In genomic region chr11:116687458-116688201, GRCh38 we compare ENCODE assay signal across 17 cellular contexts.
DNase-seq lines count a peak whose midpoint lies in the region; ATAC-seq and TF ChIP-seq lines count a peak whose summit lies in the region.
"Had no signal": no experiment of that assay in that cellular context is flagged by ENCODE, and none has a peak within 500 bp of the region (broad histone marks: within the 10 kb centered on the region; RNA-seq: fewer than 3 reads in every experiment).

No MANE protein-coding gene starts in this region.

- H3K27me3 ChIP-seq in GM23338 (ENCODE audit: insufficient read depth) = no peaks in the 10 kb centered on the region
- no peaks in the 10 kb centered on the region for H3K27me3 ChIP-seq in upper lobe of left lung

- no peaks in the 10 kb centered on the region for H3K36me3 ChIP-seq in GM23338 (ENCODE audit: insufficient read depth)
- no peaks in the 10 kb centered on the region for H3K36me3 ChIP-seq in upper lobe of left lung
- H3K36me3 ChIP-seq: tibial artery had no signal

- peaks cover 14% of the 10 kb centered on the region for H3K27me3 Mint-ChIP-seq in GM23338 (ENCODE audit: insufficient read depth, low read depth, poor library complexity)

- peak overlapping the region; percentile 72 for H3K4me2 ChIP-seq in GM23338

- peak overlapping the region; percentile 87 for H3K27ac ChIP-seq in GM23338 (ENCODE audit: low read depth)
- no peak overlapping the region for H3K27ac ChIP-seq in upper lobe of left lung
- H3K27ac ChIP-seq: tibial artery had no signal

- H3K9me3 Mint-ChIP-seq in GM23338 = peaks cover 14% of the 10 kb centered on the region; the same call in 2 of the 3 replicates

- peak; percentile 52 for DNase-seq in COLO668 (lab: John Stamatoyannopoulos, UW; ENCODE audit: unreplicated experiment)
- DNase-seq in GM23338 (ENCODE audit: low spot score) = peak; percentile 92
- DNase-seq in NCI-H82 treated with DMSO at 0.1 percent for 48 hours (lab: John Stamatoyannopoulos, UW; ENCODE audit: unreplicated experiment) = peak; percentile 38
- DNase-seq in iPS-NIHi11 (ENCODE audit: low spot score) = peak; percentile 89
- no peak for DNase-seq in anterior cingulate cortex (lab: John Stamatoyannopoulos, UW)
- no peak for DNase-seq in upper lobe of left lung
- DNase-seq: central memory CD4-positive, alpha-beta T cell; DND-41; left cardiac atrium; NCI-H1048; stimulated activated CD4-positive, alpha-beta T cell treated with anti-CD3 and anti-CD28 coated beads, Interleukin-1b, Interleukin-23, amount 100 ng/mL, for 48 hours had no signal

- WGBS in upper lobe of left lung, 2 donors = 44 to 59% methylated on average over 3 to 6 of the region's 6 CpGs

- H3K79me2 ChIP-seq in GM23338 (replicated peaks; ENCODE audit: insufficient read depth) = no peaks in the 10 kb centered on the region

- no peaks in the 10 kb centered on the region for H3F3A ChIP-seq in GM23338 (replicated peaks; ENCODE audit: low read depth)

- no peaks in the 10 kb centered on the region for H4K20me1 ChIP-seq in GM23338 (replicated peaks; ENCODE audit: insufficient read depth)

- H3K4me3 Mint-ChIP-seq in GM23338 = peak overlapping the region; percentile 57
- H3K4me3 Mint-ChIP-seq: activated naive CD8-positive, alpha-beta T cell; IgD-negative memory B cell had no signal

- no peak for TF ChIP-seq EP300 in upper lobe of left lung (IDR thresholded peaks at IDR 0.05)

- no peaks in the 10 kb centered on the region for H3K9me2 ChIP-seq in GM23338 (ENCODE audit: insufficient read depth)

- H3K27ac Mint-ChIP-seq in GM23338 = peak overlapping the region; percentile 93
- H3K27ac Mint-ChIP-seq: activated naive CD8-positive, alpha-beta T cell had no signal

- H3K4me3 ChIP-seq in GM23338 = peak overlapping the region; percentile 38; the same call in 1 of the 2 replicates
- H3K4me3 ChIP-seq in upper lobe of left lung = no peak overlapping the region
- H3K4me3 ChIP-seq: GM12878, tibial artery had no signal

- TF ChIP-seq POLR2A in upper lobe of left lung (IDR thresholded peaks at IDR 0.05) = no peak

- ATAC-seq in GM23338 (peak; percentile 83), GM18907 (IDR thresholded peaks at IDR 0.05; ENCODE audit: unreplicated experiment) (no peak), GM18517 (IDR thresholded peaks at IDR 0.05; ENCODE audit: unreplicated experiment) (no peak), upper lobe of left lung (ENCODE audit: low FRiP score in 2 of 2) (no peak)
- ATAC-seq: GM12878, left cardiac atrium had no signal

- H3K9me3 ChIP-seq in upper lobe of left lung = peaks cover 0 to 4% (median 0%) of the 10 kb centered on the region in 4 donors
- H3K9me3 ChIP-seq: tibial artery had no signal

- H3K36me3 Mint-ChIP-seq in GM23338 (ENCODE audit: low read depth) = peaks cover 10% of the 10 kb centered on the region
- H3K36me3 Mint-ChIP-seq: activated naive CD8-positive, alpha-beta T cell; IgD-negative memory B cell had no signal

- H3K4me1 Mint-ChIP-seq in GM23338 = peaks cover 29% of the 10 kb centered on the region
- H3K4me1 Mint-ChIP-seq: IgD-negative memory B cell had no signal

- peaks cover 29% of the 10 kb centered on the region for H3K4me1 ChIP-seq in GM23338 (ENCODE audit: insufficient read depth)
- H3K4me1 ChIP-seq in upper lobe of left lung = peaks cover 0 to 3% (median 0%) of the 10 kb centered on the region in 4 donors
- H3K4me1 ChIP-seq: tibial artery had no signal

- TF ChIP-seq CTCF in GM23338 (conservative IDR thresholded peaks at IDR 0.05; ENCODE audit: low read depth in 2 of 2) (no peak), upper lobe of left lung (IDR thresholded peaks at IDR 0.05) (no peak)

- peak overlapping the region; percentile 95; the same call in 1 of the 2 replicates for H2AFZ ChIP-seq in GM23338

TF ChIP-seq in GM23338, 12 proteins besides CTCF, POLR2A, EP300 and RAD21 (continues in another document):
- TF ChIP-seq EZH2 (IDR thresholded peaks at IDR 0.05; ENCODE audit: low read depth, unreplicated experiment) = no peak
- no peak for TF ChIP-seq STAT1 (IDR thresholded peaks at IDR 0.05; ENCODE audit: unreplicated experiment)
- TF ChIP-seq POLR2AphosphoS5 (IDR thresholded peaks at IDR 0.05; ENCODE audit: low read depth) = peak; percentile 12; the same call in 1 of the 2 replicates
- peak; percentile 34; the same call in 1 of the 2 replicates for TF ChIP-seq CREB1 (CRISPR knock-in tag; IDR thresholded peaks at IDR 0.05; ENCODE audit: low read depth)
- TF ChIP-seq, protein P1, sequence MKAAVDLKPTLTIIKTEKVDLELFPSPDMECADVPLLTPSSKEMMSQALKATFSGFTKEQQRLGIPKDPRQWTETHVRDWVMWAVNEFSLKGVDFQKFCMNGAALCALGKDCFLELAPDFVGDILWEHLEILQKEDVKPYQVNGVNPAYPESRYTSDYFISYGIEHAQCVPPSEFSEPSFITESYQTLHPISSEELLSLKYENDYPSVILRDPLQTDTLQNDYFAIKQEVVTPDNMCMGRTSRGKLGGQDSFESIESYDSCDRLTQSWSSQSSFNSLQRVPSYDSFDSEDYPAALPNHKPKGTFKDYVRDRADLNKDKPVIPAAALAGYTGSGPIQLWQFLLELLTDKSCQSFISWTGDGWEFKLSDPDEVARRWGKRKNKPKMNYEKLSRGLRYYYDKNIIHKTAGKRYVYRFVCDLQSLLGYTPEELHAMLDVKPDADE (IDR thresholded peaks at IDR 0.05) = 0 out of 2 replicates have a peak, but pooled peaks have one; percentile 12
- TF ChIP-seq ZNF114 (CRISPR knock-in tag; IDR thresholded peaks at IDR 0.05) = 0 out of 2 replicates have a peak, but pooled peaks have one; percentile 16
- TF ChIP-seq, protein P2, sequence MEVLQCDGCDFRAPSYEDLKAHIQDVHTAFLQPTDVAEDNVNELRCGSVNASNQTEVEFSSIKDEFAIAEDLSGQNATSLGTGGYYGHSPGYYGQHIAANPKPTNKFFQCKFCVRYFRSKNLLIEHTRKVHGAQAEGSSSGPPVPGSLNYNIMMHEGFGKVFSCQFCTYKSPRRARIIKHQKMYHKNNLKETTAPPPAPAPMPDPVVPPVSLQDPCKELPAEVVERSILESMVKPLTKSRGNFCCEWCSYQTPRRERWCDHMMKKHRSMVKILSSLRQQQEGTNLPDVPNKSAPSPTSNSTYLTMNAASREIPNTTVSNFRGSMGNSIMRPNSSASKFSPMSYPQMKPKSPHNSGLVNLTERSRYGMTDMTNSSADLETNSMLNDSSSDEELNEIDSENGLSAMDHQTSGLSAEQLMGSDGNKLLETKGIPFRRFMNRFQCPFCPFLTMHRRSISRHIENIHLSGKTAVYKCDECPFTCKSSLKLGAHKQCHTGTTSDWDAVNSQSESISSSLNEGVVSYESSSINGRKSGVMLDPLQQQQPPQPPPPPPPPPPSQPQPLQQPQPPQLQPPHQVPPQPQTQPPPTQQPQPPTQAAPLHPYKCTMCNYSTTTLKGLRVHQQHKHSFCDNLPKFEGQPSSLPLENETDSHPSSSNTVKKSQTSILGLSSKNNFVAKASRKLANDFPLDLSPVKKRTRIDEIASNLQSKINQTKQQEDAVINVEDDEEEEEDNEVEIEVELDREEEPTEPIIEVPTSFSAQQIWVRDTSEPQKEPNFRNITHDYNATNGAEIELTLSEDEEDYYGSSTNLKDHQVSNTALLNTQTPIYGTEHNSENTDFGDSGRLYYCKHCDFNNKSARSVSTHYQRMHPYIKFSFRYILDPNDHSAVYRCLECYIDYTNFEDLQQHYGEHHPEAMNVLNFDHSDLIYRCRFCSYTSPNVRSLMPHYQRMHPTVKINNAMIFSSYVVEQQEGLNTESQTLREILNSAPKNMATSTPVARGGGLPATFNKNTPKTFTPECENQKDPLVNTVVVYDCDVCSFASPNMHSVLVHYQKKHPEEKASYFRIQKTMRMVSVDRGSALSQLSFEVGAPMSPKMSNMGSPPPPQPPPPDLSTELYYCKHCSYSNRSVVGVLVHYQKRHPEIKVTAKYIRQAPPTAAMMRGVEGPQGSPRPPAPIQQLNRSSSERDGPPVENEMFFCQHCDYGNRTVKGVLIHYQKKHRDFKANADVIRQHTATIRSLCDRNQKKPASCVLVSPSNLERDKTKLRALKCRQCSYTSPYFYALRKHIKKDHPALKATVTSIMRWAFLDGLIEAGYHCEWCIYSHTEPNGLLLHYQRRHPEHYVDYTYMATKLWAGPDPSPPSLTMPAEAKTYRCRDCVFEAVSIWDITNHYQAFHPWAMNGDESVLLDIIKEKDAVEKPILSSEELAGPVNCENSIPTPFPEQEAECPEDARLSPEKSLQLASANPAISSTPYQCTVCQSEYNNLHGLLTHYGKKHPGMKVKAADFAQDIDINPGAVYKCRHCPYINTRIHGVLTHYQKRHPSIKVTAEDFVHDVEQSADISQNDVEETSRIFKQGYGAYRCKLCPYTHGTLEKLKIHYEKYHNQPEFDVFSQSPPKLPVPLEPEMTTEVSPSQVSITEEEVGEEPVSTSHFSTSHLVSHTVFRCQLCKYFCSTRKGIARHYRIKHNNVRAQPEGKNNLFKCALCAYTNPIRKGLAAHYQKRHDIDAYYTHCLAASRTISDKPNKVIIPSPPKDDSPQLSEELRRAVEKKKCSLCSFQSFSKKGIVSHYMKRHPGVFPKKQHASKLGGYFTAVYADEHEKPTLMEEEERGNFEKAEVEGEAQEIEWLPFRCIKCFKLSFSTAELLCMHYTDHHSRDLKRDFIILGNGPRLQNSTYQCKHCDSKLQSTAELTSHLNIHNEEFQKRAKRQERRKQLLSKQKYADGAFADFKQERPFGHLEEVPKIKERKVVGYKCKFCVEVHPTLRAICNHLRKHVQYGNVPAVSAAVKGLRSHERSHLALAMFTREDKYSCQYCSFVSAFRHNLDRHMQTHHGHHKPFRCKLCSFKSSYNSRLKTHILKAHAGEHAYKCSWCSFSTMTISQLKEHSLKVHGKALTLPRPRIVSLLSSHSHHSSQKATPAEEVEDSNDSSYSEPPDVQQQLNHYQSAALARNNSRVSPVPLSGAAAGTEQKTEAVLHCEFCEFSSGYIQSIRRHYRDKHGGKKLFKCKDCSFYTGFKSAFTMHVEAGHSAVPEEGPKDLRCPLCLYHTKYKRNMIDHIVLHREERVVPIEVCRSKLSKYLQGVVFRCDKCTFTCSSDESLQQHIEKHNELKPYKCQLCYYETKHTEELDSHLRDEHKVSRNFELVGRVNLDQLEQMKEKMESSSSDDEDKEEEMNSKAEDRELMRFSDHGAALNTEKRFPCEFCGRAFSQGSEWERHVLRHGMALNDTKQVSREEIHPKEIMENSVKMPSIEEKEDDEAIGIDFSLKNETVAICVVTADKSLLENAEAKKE (CRISPR knock-in tag; IDR thresholded peaks at IDR 0.05) = peak; percentile 94
- no peak for TF ChIP-seq EZH2phosphoT487 (IDR thresholded peaks at IDR 0.05; ENCODE audit: unreplicated experiment)

Comparison
In these comparisons a context has a peak if more than half of its experiments do, and no peak if none do; other contexts are left out.
1. DNase-seq: peak in COLO668 (single experiment), GM23338 (single experiment), NCI-H82 treated with DMSO at 0.1 percent for 48 hours (single experiment) and iPS-NIHi11 (single experiment); none in anterior cingulate cortex (0 of 58) and upper lobe of left lung (0 of 2).